In genomic region chr4:82431831-82432230, GRCh38 we compare ENCODE assay signal across 11 cellular contexts. TPM values are rescaled to one million over a fixed set of nuclear protein-coding genes. Genes with fewer than 3 reads are reported as not detected.
DNase-seq lines count a peak whose midpoint lies in the region; ATAC-seq, FAIRE-seq and TF ChIP-seq lines count a peak whose summit lies in the region.
"Had no signal": no experiment of that assay in that cellular context is flagged by ENCODE, and none has a peak within 500 bp of the region (broad histone marks: within the 10 kb centered on the region; RNA-seq: fewer than 3 reads in every experiment).

No MANE protein-coding gene starts in this region.

- H3K9me3 Mint-ChIP-seq in osteocyte (ENCODE audit: unreplicated experiment), result no peaks in the 10 kb centered on the region

- WGBS in GM23248 (ENCODE audit: low coverage in 1 of 2, low lambda C conversion rate in 2 of 2, missing lambda C conversion rate in 2 of 2), 2 experiments, result 74% methylated on average over 4 of the region's 4 CpGs

- H3K4me3 ChIP-seq in GM23248, result peak overlapping the region; percentile 95
- H3K4me3 ChIP-seq in OCI-LY3 (ENCODE audit: low read length), result peak overlapping the region; percentile 99
- H3K4me3 ChIP-seq in endocrine pancreas (ENCODE audit: control insufficient read depth, insufficient read depth, low read length), result peak overlapping the region; percentile 85

- no peaks in the 10 kb centered on the region for H3K27me3 Mint-ChIP-seq in osteocyte (ENCODE audit: unreplicated experiment)

- H3K9me3 ChIP-seq in GM23248 (ENCODE audit: low read depth), result no peaks in the 10 kb centered on the region
- H3K9me3 ChIP-seq in OCI-LY3 (ENCODE audit: insufficient read depth, low read length), result no peaks in the 10 kb centered on the region
- no peaks in the 10 kb centered on the region for H3K9me3 ChIP-seq in endocrine pancreas (ENCODE audit: control insufficient read depth, low read length)
- H3K9me3 ChIP-seq: testis had no signal

- H3K36me3 ChIP-seq in GM23248 (ENCODE audit: low read depth), result peaks cover 13% of the 10 kb centered on the region
- H3K36me3 ChIP-seq in OCI-LY3 (replicated peaks; ENCODE audit: low read depth, low read length), result peaks cover 43% of the 10 kb centered on the region
- H3K36me3 ChIP-seq in endocrine pancreas (ENCODE audit: control insufficient read depth, insufficient read depth, low read length), result no peaks in the 10 kb centered on the region

- H3F3A ChIP-seq in GM23248 (ENCODE audit: insufficient read depth), result peaks cover 19% of the 10 kb centered on the region

- H3K4me1 ChIP-seq in GM23248 (ENCODE audit: insufficient read depth), result peaks cover 3% of the 10 kb centered on the region
- H3K4me1 ChIP-seq in OCI-LY3 (ENCODE audit: low read length), result peaks cover 18% of the 10 kb centered on the region
- H3K4me1 ChIP-seq in endocrine pancreas (ENCODE audit: control insufficient read depth, insufficient read depth, low read length), result peaks cover 14% of the 10 kb centered on the region

- H3K9ac ChIP-seq in GM23248 (peak overlapping the region; percentile 99), OCI-LY3 (ENCODE audit: low read length) (peak overlapping the region; percentile 100), endocrine pancreas (ENCODE audit: control insufficient read depth, insufficient read depth, low read length) (peak overlapping the region; percentile 4)

- TF ChIP-seq CTCF in OCI-LY3 (IDR thresholded peaks at IDR 0.05; ENCODE audit: low read depth, low read length) (no peak), osteocyte (IDR thresholded peaks at IDR 0.05) (no peak)

- no peak overlapping the region for H2AFZ ChIP-seq in GM23248
- no peak overlapping the region for H2AFZ ChIP-seq in OCI-LY3 (ENCODE audit: low read depth, low read length)

- peak overlapping the region; percentile 97 for H3K27ac Mint-ChIP-seq in osteocyte (ENCODE audit: unreplicated experiment)

- H3K9me2 ChIP-seq in GM23248 (ENCODE audit: insufficient read depth), result no peaks in the 10 kb centered on the region

- no peak for DNase-seq in GM23248
- no peak for DNase-seq in osteocyte (ENCODE audit: extremely low spot score, unreplicated experiment)
- DNase-seq in NCI-H2227 (lab: John Stamatoyannopoulos, UW; ENCODE audit: unreplicated experiment), result no peak
- no peak for DNase-seq in HTR-8/SVneo (ENCODE audit: insufficient read length, low spot score)
- DNase-seq: aorta, NCI-H1436 treated with DMSO at 0.1 percent for 48 hours, testis had no signal

- H3K27me3 ChIP-seq in GM23248 (replicated peaks; ENCODE audit: insufficient read depth), result no peaks in the 10 kb centered on the region
- H3K27me3 ChIP-seq in OCI-LY3 (ENCODE audit: low read depth, low read length), result no peaks in the 10 kb centered on the region
- H3K27me3 ChIP-seq in endocrine pancreas (ENCODE audit: control insufficient read depth, insufficient read depth, low read length), result no peaks in the 10 kb centered on the region
- H3K27me3 ChIP-seq: testis had no signal

- FAIRE-seq in HTR-8/SVneo (lab: Jason Lieb, UNC), result no peak
- FAIRE-seq: small intestine had no signal

- H3K27ac ChIP-seq in GM23248 (no peak overlapping the region), OCI-LY3 (ENCODE audit: low read length) (no peak overlapping the region)

- H3K36me3 Mint-ChIP-seq in osteocyte (ENCODE audit: unreplicated experiment), result peaks cover 22% of the 10 kb centered on the region

- peak overlapping the region; percentile 81 for H3K4me2 ChIP-seq in GM23248 (ENCODE audit: unreplicated experiment)
- H3K4me2 ChIP-seq in OCI-LY3 (ENCODE audit: low read length), result peak overlapping the region; percentile 97

- peak overlapping the region; percentile 94 for H3K4me3 Mint-ChIP-seq in osteocyte (ENCODE audit: unreplicated experiment)

- in situ Hi-C loops in GM23248 (cut with MboI), result no loop called here

- H4K20me1 ChIP-seq in GM23248 (ENCODE audit: insufficient read depth) (peaks cover 19% of the 10 kb centered on the region), OCI-LY3 (ENCODE audit: insufficient read depth, low read length) (peaks cover 51% of the 10 kb centered on the region)

- peaks cover 37% of the 10 kb centered on the region for H3K4me1 Mint-ChIP-seq in osteocyte (ENCODE audit: unreplicated experiment)

- H3K79me2 ChIP-seq in GM23248 (ENCODE audit: insufficient read depth) (peaks cover 88% of the 10 kb centered on the region), OCI-LY3 (ENCODE audit: low read length) (peaks cover 96% of the 10 kb centered on the region)

- ATAC-seq in HG03159 (IDR thresholded peaks at IDR 0.05; ENCODE audit: unreplicated experiment), result no peak

RNA-seq across cellular contexts. Expression of gene ENOPH1, which starts 1.4 kb away (rescaled TPM):
- total RNA-seq in GM23248 (2014; rRNA removed; shearing (Covaris generic)), result 34.0 and 41.4 TPM in 2 replicates
- polyA plus RNA-seq in GM23248 (2016; fragmentation: Nextera tagmentation; extraction: Ambion mirVana), result 35.6 and 36.9 TPM in 2 replicates
- 36.5 and 36.7 TPM in 2 replicates for total RNA-seq in osteocyte

RNA-seq across cellular contexts. Expression of gene HNRNPDL, which starts 1.6 kb away (rescaled TPM):
- 150 and 163 TPM in 2 replicates for total RNA-seq in GM23248 (2014; rRNA removed; shearing (Covaris generic))
- 130 and 132 TPM in 2 replicates for polyA plus RNA-seq in GM23248 (2016; fragmentation: Nextera tagmentation; extraction: Ambion mirVana)
- total RNA-seq in osteocyte, result 263 and 279 TPM in 2 replicates

RNA-seq across cellular contexts. Expression of gene HNRNPD, which starts 58.0 kb away (rescaled TPM):
- 19.5 and 31.2 TPM in 2 replicates for total RNA-seq in GM23248 (2014; rRNA removed; shearing (Covaris generic))
- polyA plus RNA-seq in GM23248 (2016; fragmentation: Nextera tagmentation; extraction: Ambion mirVana), result 115 and 118 TPM in 2 replicates
- total RNA-seq in osteocyte, result 189 and 197 TPM in 2 replicates

Comparison
In these comparisons a context has a peak if more than half of its experiments do, and no peak if none do; other contexts are left out.
1. H3K9ac ChIP-seq: peak in every context shown above with its lines; median percentile 100 in OCI-LY3; 99 in GM23248; 4 in endocrine pancreas.